Comparison of ENCODE assay signal across 1 cellular context in genomic region chr20:20363449-20364015, GRCh38.
A peak's percentile ranks its signal among the peaks of the same experiment; 100 is the strongest.
TF ChIP-seq lines count a peak whose summit lies in the region.

No MANE protein-coding gene starts in this region.

TF ChIP-seq in HepG2, 621 proteins besides CTCF, POLR2A, EP300 and RAD21:
- TF ChIP-seq ZNF318 (CRISPR knock-in tag; IDR thresholded peaks at IDR 0.05) (no peak), IRF9 (CRISPR knock-in tag; IDR thresholded peaks at IDR 0.05; ENCODE audit: borderline replicate concordance) (no peak), HOXA3 (CRISPR knock-in tag; IDR thresholded peaks at IDR 0.05) (0 out of 2 replicates have a peak, but pooled peaks have one; percentile 1), PCBP1 (IDR thresholded peaks at IDR 0.05; ENCODE audit: borderline replicate concordance, low read depth, low read length) (0 out of 2 replicates have a peak, but pooled peaks have one; percentile 52), BHLHE40 (IDR thresholded peaks at IDR 0.05; ENCODE audit: low read length) (peak; percentile 38; the same call in 1 of the 2 replicates), ZXDC (CRISPR knock-in tag; IDR thresholded peaks at IDR 0.05) (no peak)
- TF ChIP-seq, protein P1, sequence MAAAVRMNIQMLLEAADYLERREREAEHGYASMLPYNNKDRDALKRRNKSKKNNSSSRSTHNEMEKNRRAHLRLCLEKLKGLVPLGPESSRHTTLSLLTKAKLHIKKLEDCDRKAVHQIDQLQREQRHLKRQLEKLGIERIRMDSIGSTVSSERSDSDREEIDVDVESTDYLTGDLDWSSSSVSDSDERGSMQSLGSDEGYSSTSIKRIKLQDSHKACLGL (CRISPR knock-in tag; IDR thresholded peaks at IDR 0.05), result 0 out of 2 replicates have a peak, but pooled peaks have one; percentile 28
